Comparison of ENCODE assay signal across 14 cellular contexts in the genomic region with DNA sequence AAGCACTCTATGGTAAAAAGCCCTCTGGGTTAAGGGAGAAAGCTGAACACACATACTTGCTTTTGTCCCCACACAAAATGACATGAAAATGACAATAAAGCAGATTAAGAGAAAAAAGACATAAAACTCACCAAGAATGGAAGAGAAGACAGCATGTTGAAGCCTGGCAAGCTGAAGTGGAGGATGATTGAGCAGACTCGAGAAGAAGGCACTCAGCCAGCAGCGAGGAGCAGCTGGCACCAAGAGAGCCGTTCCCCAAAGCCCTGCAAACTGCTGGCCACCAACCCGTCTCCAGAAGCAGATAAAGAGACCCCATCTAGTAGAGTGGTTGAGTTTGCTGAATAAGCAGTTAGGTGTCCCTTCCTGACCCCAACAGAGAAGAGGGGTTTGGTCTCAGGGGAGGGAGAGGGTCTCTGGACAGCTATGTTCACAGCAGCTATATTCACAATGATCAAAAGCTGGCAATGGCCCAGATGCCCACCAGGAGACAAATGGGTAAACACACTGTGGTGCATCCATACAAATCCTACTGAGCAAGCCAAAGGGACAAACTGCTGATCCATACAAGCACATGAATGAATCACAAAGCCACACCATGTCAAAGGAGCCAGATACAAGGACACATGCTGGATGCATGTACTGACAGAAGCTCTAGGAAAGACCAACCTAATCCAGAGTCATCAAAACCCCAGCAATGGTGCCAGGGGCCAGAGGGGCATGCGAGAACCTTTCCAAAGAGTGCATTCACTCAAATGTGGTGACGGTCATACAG. TPM values are rescaled to one million over a fixed set of nuclear protein-coding genes. Genes with fewer than 3 reads are reported as not detected.
A peak's percentile ranks its signal among the peaks of the same experiment; 100 is the strongest.
DNase-seq lines count a peak whose midpoint lies in the region; ATAC-seq, FAIRE-seq and TF ChIP-seq lines count a peak whose summit lies in the region.
"Had no signal": no experiment of that assay in that cellular context is flagged by ENCODE, and none has a peak within 500 bp of the region (broad histone marks: within the 10 kb centered on the region; RNA-seq: fewer than 3 reads in every experiment).

No MANE protein-coding gene starts in this region.

- 0 out of 2 replicates have a peak, but pooled peaks cover 5% of the 10 kb centered on the region for H4K20me1 ChIP-seq in GM23248 (ENCODE audit: insufficient read depth)
- H4K20me1 ChIP-seq in K562 (replicated peaks; ENCODE audit: control insufficient read depth, insufficient read depth, low read length): peaks cover 20% of the 10 kb centered on the region; the same call in 1 of the 2 replicates

- H3K4me3 ChIP-seq in A549 (no peak overlapping the region), GM23248 (peak overlapping the region; percentile 40), K562 (no peak overlapping the region), small intestine (ENCODE audit: low read depth in 1 of 2, low read length in 2 of 2) (no peak overlapping the region)
- H3K4me3 ChIP-seq: adrenal gland, spleen had no signal

- H3F3A ChIP-seq in GM23248 (ENCODE audit: insufficient read depth): peaks cover 20% of the 10 kb centered on the region; the same call in 1 of the 2 replicates

- TF ChIP-seq RAD21 in A549 (conservative IDR thresholded peaks at IDR 0.05 in 1 of 2, IDR thresholded peaks at IDR 0.05 in 1 of 2) (no peak), K562 (CRISPR knock-in tag; conservative IDR thresholded peaks at IDR 0.05 in 1 of 2, IDR thresholded peaks at IDR 0.05 in 1 of 2) (no peak)

- in situ Hi-C loops in GM23248 (cut with MboI) (no loop called here), K562 (cut with MboI) (no loop called here)

- WGBS in A549 (ENCODE audit: missing lambda C conversion rate): 87% methylated on average over 6 of the region's 6 CpGs
- WGBS in GM23248 (ENCODE audit: low coverage in 1 of 2, low lambda C conversion rate in 2 of 2, missing lambda C conversion rate in 2 of 2), 2 experiments: 50 to 54% methylated on average over 6 of the region's 6 CpGs
- 89% methylated on average over 5 of the region's 6 CpGs for WGBS in K562 (ENCODE audit: insufficient coverage, low coverage, missing lambda C conversion rate)
- 78 to 89% (median 85%) methylated on average over 6 of the region's 6 CpGs for WGBS in small intestine, 3 donors

- DNase-seq in A549 (ENCODE audit: low read depth in 1 of 2, low spot score in 1 of 2) (no peak), GM23248 (peak; percentile 44), K562 (ENCODE audit: extremely low read depth in 1 of 4, low spot score in 3 of 4) (no peak), midbrain (lab: John Stamatoyannopoulos, UW) (peak; percentile 46), small intestine (no peak), COLO829 (ENCODE audit: low spot score) (no peak), NCI-H2227 (lab: John Stamatoyannopoulos, UW; ENCODE audit: unreplicated experiment) (no peak)
- no peak for DNase-seq in stimulated activated CD4-positive, alpha-beta T cell treated with anti-CD3 and anti-CD28 coated beads, Interleukin-12 subunit alpha, Interleukin-12 subunit beta, amount 100 ng/mL, for 4 hours
- DNase-seq: BE2C; effector CD8-positive, alpha-beta T cell; NCI-H1417; NK-92 treated with Interleukin-12 subunit alpha and Interleukin-12 subunit beta, amount 100 ng/mL, for 24 hours; spleen had no signal

- H3K4me1 ChIP-seq in A549 (no peaks in the 10 kb centered on the region), GM23248 (ENCODE audit: insufficient read depth) (peaks cover 24% of the 10 kb centered on the region), K562 (replicated peaks in 1 of 2; ENCODE audit: control insufficient read depth in 2 of 2, insufficient read depth in 2 of 2, low read length in 2 of 2) (no peaks in the 10 kb centered on the region; a peak in 1 of 5 replicates), small intestine (ENCODE audit: control insufficient read depth in 2 of 2, insufficient read depth in 1 of 2, low read depth in 1 of 2, low read length in 1 of 2) (no peaks in the 10 kb centered on the region)
- H3K4me1 ChIP-seq: BE2C had no signal

- no peaks in the 10 kb centered on the region for H3K9me2 ChIP-seq in GM23248 (ENCODE audit: insufficient read depth)

- no peak for ATAC-seq in A549
- ATAC-seq in K562: no peak

- TF ChIP-seq POLR2A in A549 (IDR thresholded peaks at IDR 0.05; ENCODE audit: low read length): no peak
- TF ChIP-seq POLR2A in K562 (conservative IDR thresholded peaks at IDR 0.05): no peak

- H3K36me3 ChIP-seq in GM23248 (ENCODE audit: low read depth) (peaks cover 35% of the 10 kb centered on the region; the same call in 1 of the 2 replicates), K562 (ENCODE audit: control insufficient read depth, insufficient read depth, low read length) (peaks cover 84% of the 10 kb centered on the region), small intestine (ENCODE audit: control insufficient read depth in 2 of 2, insufficient read depth in 2 of 2, low read length in 2 of 2) (peaks cover 18 to 31% of the 10 kb centered on the region in 2 donors)

- TF ChIP-seq CTCF in A549 (IDR thresholded peaks at IDR 0.05) (no peak), K562 (IDR thresholded peaks at IDR 0.05 in 2 of 3, conservative IDR thresholded peaks at IDR 0.05 in 1 of 3; ENCODE audit: insufficient read depth in 2 of 3, low read depth in 1 of 3, low read length in 3 of 3) (no peak)

- CTCF ChIA-PET in A549 (lab: Yijun Ruan, JAX): interaction anchor here (1.6 kb wide), 1 partner anchor 23 kb away, joined by 3 read pairs; no protein-coding TSS in a partner anchor
- CTCF ChIA-PET in K562 (lab: Yijun Ruan, JAX; ENCODE audit: low intra/inter-chr PET ratio): no interaction called here

- H3K9ac ChIP-seq in GM23248: peak overlapping the region; percentile 52
- peak overlapping the region in 1 of 2 experiments; percentile 71; a peak in 2 of 4 replicates for H3K9ac ChIP-seq in K562 (ENCODE audit: insufficient read depth in 1 of 2, low read depth in 2 of 2, low read length in 2 of 2)

- FAIRE-seq in A549 (lab: Jason Lieb, UNC) (no peak), K562 (lab: Jason Lieb, UNC) (no peak), small intestine (lab: Jason Lieb, UNC) (no peak)

- intact Hi-C loops in K562 (cut with micrococcal nuclease): no loop called here

- no peaks in the 10 kb centered on the region for H3K27me3 ChIP-seq in GM23248 (replicated peaks; ENCODE audit: insufficient read depth)
- H3K27me3 ChIP-seq in K562 (ENCODE audit: control insufficient read depth in 2 of 2, insufficient read depth in 2 of 2, low read length in 2 of 2): no peaks in the 10 kb centered on the region
- H3K27me3 ChIP-seq in small intestine (ENCODE audit: control insufficient read depth in 2 of 2, insufficient read depth in 2 of 2, low read length in 2 of 2): no peaks in the 10 kb centered on the region
- H3K27me3 ChIP-seq: adrenal gland, BE2C, spleen had no signal

- H3K79me2 ChIP-seq in GM23248 (ENCODE audit: insufficient read depth): peaks cover 98% of the 10 kb centered on the region
- peaks cover 53% of the 10 kb centered on the region for H3K79me2 ChIP-seq in K562 (ENCODE audit: control insufficient read depth, insufficient read depth, low read length)

- TF ChIP-seq EP300 in A549 (IDR thresholded peaks at IDR 0.05) (no peak), K562 (IDR thresholded peaks at IDR 0.05; ENCODE audit: low read length) (no peak)

- H3K27ac ChIP-seq in A549: no peak overlapping the region
- H3K27ac ChIP-seq in GM23248: peak overlapping the region; percentile 68
- H3K27ac ChIP-seq in K562 (ENCODE audit: extremely low read depth, low read depth, low read length): no peak overlapping the region
- H3K27ac ChIP-seq in small intestine (ENCODE audit: low read depth in 1 of 2, low read length in 1 of 2): no peak overlapping the region
- H3K27ac ChIP-seq: adrenal gland, spleen had no signal

- no peak overlapping the region for H2AFZ ChIP-seq in GM23248
- no peak overlapping the region for H2AFZ ChIP-seq in K562 (ENCODE audit: low read depth, low read length)

- no peaks in the 10 kb centered on the region for H3K9me1 ChIP-seq in K562 (ENCODE audit: control insufficient read depth, insufficient read depth, low read length)

- H3K4me2 ChIP-seq in A549: no peak overlapping the region
- peak overlapping the region; percentile 49 for H3K4me2 ChIP-seq in GM23248 (ENCODE audit: unreplicated experiment)
- no peak overlapping the region for H3K4me2 ChIP-seq in K562 (ENCODE audit: insufficient read depth, low read length)

- no TSS peak for BruUV-seq in K562 (replicated peaks; lab: Mats Ljungman, UMichigan)

- POLR2A ChIA-PET in A549 (lab: Yijun Ruan, JAX) (no interaction called here), K562 (lab: Yijun Ruan, JAX) (interaction anchor here (0.6 to 1.0 kb wide), 2 partner anchors 9 to 12 kb away, joined by 3 to 4 read pairs; no protein-coding TSS in a partner anchor)

- H3K9me3 ChIP-seq in A549 (no peaks in the 10 kb centered on the region), GM23248 (ENCODE audit: low read depth) (no peaks in the 10 kb centered on the region), K562 (replicated peaks; ENCODE audit: control insufficient read depth, insufficient read depth, low read depth, low read length) (no peaks in the 10 kb centered on the region), small intestine (ENCODE audit: control insufficient read depth, low read depth) (no peaks in the 10 kb centered on the region)
- H3K9me3 ChIP-seq: adrenal gland, BE2C, spleen had no signal

RNA-seq across cellular contexts. Expression of a gene that starts 36.9 kb away (rescaled TPM):
- polyA plus RNA-seq in A549 (2011; rRNA removed): 86.8 and 106 TPM in 2 replicates
- polyA plus RNA-seq in A549 (2012; cell fraction: cytosol; rRNA removed): 73.6 and 125 TPM in 2 replicates
- polyA plus RNA-seq in A549 (2012; cell fraction: nucleus; rRNA removed): 135 and 159 TPM in 2 replicates
- 80.9 to 84.0 TPM (median 83.2 TPM) in 3 replicates for polyA plus RNA-seq in A549 (2017; fragmentation: RNase III; extraction: RNeasy Plus Mini Kit Qiagen cat#74134 plus additional on column Dnase treatment)
- 92.2 and 106 TPM in 2 replicates for polyA minus RNA-seq in A549 (2011; rRNA and poly(A)+ RNA removed)
- 118 and 125 TPM in 2 replicates for total RNA-seq in GM23248 (2014; rRNA removed; shearing (Covaris generic))
- polyA plus RNA-seq in GM23248 (2016; fragmentation: Nextera tagmentation; extraction: Ambion mirVana): 47.2 and 47.6 TPM in 2 replicates
- 23.5 and 25.5 TPM in 2 replicates for total RNA-seq in K562 (2011; cell fraction: chromatin; rRNA removed; ENCODE audit: low replicate concordance)
- 19.7 and 21.8 TPM in 2 replicates for total RNA-seq in K562 (2011; cell fraction: nucleolus; rRNA removed)
- total RNA-seq in K562 (2011; cell fraction: nucleoplasm; rRNA removed): 26.0 and 35.7 TPM in 2 replicates
- 46.1 and 60.8 TPM in 2 replicates for total RNA-seq in K562 (2014; rRNA removed)
- 32.1 and 33.9 TPM in 2 replicates for total RNA-seq in K562 (2014; rRNA removed; fragmentation: Illumina TruSeq; extraction: Trizol)
- total RNA-seq in K562 (2015; rRNA removed; fragmentation: Illumina TruSeq; extraction: Trizol): 39.0 and 40.1 TPM in 2 replicates
- total RNA-seq in K562 (2021): 67.4 and 76.0 TPM in 2 replicates
- polyA plus RNA-seq in K562 (2011; rRNA removed): 51.6 and 56.9 TPM in 2 replicates
- 89.9 and 202 TPM in 2 replicates for polyA plus RNA-seq in K562 (2011; cell fraction: cytosol; rRNA removed)
- 47.2 and 74.0 TPM in 2 replicates for polyA plus RNA-seq in K562 (2011; cell fraction: nucleus; rRNA removed)
- polyA plus RNA-seq in K562 (2012): 53.3 and 56.9 TPM in 2 replicates
- polyA plus RNA-seq in K562 (2014; fragmentation: Illumina TruSeq; extraction: Trizol): 47.8 and 56.3 TPM in 2 replicates
- 1 to 10 TPM; 3.3 to 5.4 TPM for polyA plus RNA-seq in K562 (2014; fragmentation: Nextera tagmentation; extraction: Ambion mirVana)
- polyA plus RNA-seq in K562 (2014; rRNA removed): 59.4 and 64.2 TPM in 2 replicates
- polyA minus RNA-seq in K562 (2011; rRNA and poly(A)+ RNA removed): 25.2 and 36.1 TPM in 2 replicates
- polyA minus RNA-seq in K562 (2011; cell fraction: cytosol; rRNA and poly(A)+ RNA removed): 38.3 and 40.4 TPM in 2 replicates
- 12.5 and 15.2 TPM in 2 replicates for polyA minus RNA-seq in K562 (2011; cell fraction: nucleus; rRNA and poly(A)+ RNA removed)
- 10 to 100 TPM; 25.5 to 45.2 (median 30.8) TPM for polyA plus RNA-seq in small intestine

RNA-seq across cellular contexts. Expression of a gene that starts 48.7 kb away (rescaled TPM):
- polyA plus RNA-seq in A549 (2011; rRNA removed) (70.6 and 76.6 TPM in 2 replicates), A549 (2017; fragmentation: RNase III; extraction: RNeasy Plus Mini Kit Qiagen cat#74134 plus additional on column Dnase treatment) (54.4 to 57.5 TPM (median 57.0 TPM) in 3 replicates), GM23248 (2016; fragmentation: Nextera tagmentation; extraction: Ambion mirVana) (70.7 and 71.7 TPM in 2 replicates), K562 (2011; rRNA removed) (53.8 and 71.5 TPM in 2 replicates), K562 (2014; fragmentation: Illumina TruSeq; extraction: Trizol) (55.4 and 56.2 TPM in 2 replicates), K562 (2014; fragmentation: Nextera tagmentation; extraction: Ambion mirVana) (10 to 100 TPM; 41.3 to 42.6 TPM), K562 (2014; rRNA removed) (50.2 and 53.0 TPM in 2 replicates), small intestine (10 to 100 TPM; 40.3 to 78.7 (median 54.0) TPM)
- 68.4 and 105 TPM in 2 replicates for polyA plus RNA-seq in A549 (2012; cell fraction: cytosol; rRNA removed)
- polyA plus RNA-seq in A549 (2012; cell fraction: nucleus; rRNA removed): 29.6 and 35.5 TPM in 2 replicates
- polyA minus RNA-seq in A549 (2011; rRNA and poly(A)+ RNA removed): 78.0 and 89.8 TPM in 2 replicates
- total RNA-seq in GM23248 (2014; rRNA removed; shearing (Covaris generic)): 75.8 and 94.7 TPM in 2 replicates
- total RNA-seq in K562 (2011; cell fraction: chromatin; rRNA removed; ENCODE audit: low replicate concordance): 57.5 and 90.0 TPM in 2 replicates
- total RNA-seq in K562 (2011; cell fraction: nucleolus; rRNA removed): 40.9 and 42.5 TPM in 2 replicates
- 74.6 and 88.2 TPM in 2 replicates for total RNA-seq in K562 (2011; cell fraction: nucleoplasm; rRNA removed)
- total RNA-seq in K562 (2014; rRNA removed) (48.6 and 65.2 TPM in 2 replicates), K562 (2014; rRNA removed; fragmentation: Illumina TruSeq; extraction: Trizol) (44.1 and 46.7 TPM in 2 replicates), K562 (2015; rRNA removed; fragmentation: Illumina TruSeq; extraction: Trizol) (43.7 and 47.3 TPM in 2 replicates), K562 (2021) (56.5 TPM in 2 replicates)
- polyA plus RNA-seq in K562 (2011; cell fraction: cytosol; rRNA removed): 57.4 and 73.3 TPM in 2 replicates
- polyA plus RNA-seq in K562 (2011; cell fraction: nucleus; rRNA removed): 29.5 and 30.0 TPM in 2 replicates
- 53.7 and 58.0 TPM in 2 replicates for polyA plus RNA-seq in K562 (2012)
- polyA minus RNA-seq in K562 (2011; rRNA and poly(A)+ RNA removed): 80.6 and 119 TPM in 2 replicates
- 54.8 and 64.5 TPM in 2 replicates for polyA minus RNA-seq in K562 (2011; cell fraction: cytosol; rRNA and poly(A)+ RNA removed)
- polyA minus RNA-seq in K562 (2011; cell fraction: nucleus; rRNA and poly(A)+ RNA removed): 20.1 and 30.9 TPM in 2 replicates

Comparison
In these comparisons a context has a peak if more than half of its experiments do, and no peak if none do; other contexts are left out.
1. DNase-seq: peak in GM23248 (single experiment) and midbrain (single experiment); none in A549 (0 of 2), K562 (0 of 4), small intestine (single experiment), COLO829 (single experiment), NCI-H2227 (single experiment) and stimulated activated CD4-positive, alpha-beta T cell treated with anti-CD3 and anti-CD28 coated beads, Interleukin-12 subunit alpha, Interleukin-12 subunit beta, amount 100 ng/mL, for 4 hours (single experiment).